In the genomic region with DNA sequence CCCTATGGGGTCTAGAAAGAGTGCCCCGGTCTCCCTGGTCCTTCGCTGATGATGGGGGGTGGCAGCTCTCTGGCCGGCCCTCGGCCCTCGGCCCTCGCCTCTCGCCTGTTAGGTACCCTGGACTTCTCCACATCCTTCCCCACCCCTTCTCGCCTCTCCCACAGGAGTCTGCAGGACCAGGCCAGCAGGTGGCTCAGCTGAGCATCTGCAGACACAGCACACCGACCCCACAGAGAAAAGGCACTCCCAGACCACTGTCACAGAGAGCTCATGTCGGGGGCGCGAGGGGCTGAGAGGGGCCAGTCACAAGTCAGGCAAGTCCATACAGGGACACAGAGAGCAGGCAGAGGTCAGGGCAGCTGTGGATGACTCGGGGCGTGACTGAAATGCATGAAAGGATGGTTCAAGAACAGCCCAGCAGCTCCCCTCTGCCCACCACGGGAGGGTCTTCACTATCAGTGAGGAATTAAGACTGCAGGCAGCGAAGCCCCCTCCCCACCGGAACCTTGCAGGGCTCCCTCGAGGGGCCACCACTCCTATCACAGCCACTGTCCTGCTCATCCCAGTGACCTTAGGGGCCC, we compare ENCODE assay signal across 13 cellular contexts.
DNase-seq lines count a peak whose midpoint lies in the region; ATAC-seq and TF ChIP-seq lines count a peak whose summit lies in the region.
"Had no signal": no experiment of that assay in that cellular context is flagged by ENCODE, and none has a peak within 500 bp of the region (broad histone marks: within the 10 kb centered on the region; RNA-seq: fewer than 3 reads in every experiment).

No MANE protein-coding gene starts in this region.

- in situ Hi-C loops in SK-MEL-5 (cut with HindIII; ENCODE audit: low pct_unique_long_range_greater_than_20kb, low sequenced_read_pairs) = no loop called here

- CTCF ChIA-PET in MCF 10A (lab: Yijun Ruan, JAX) = interaction anchor here (0.6 to 1.0 kb wide), 5 partner anchors 61 to 590 kb away, joined by 3 to 4 read pairs (median 3); no protein-coding TSS in a partner anchor

- H3K36me3 ChIP-seq in hepatocyte (replicated peaks; ENCODE audit: insufficient read depth, low read depth) = no peaks in the 10 kb centered on the region
- H3K36me3 ChIP-seq: HAP-1 had no signal

- intact Hi-C loops in MCF 10A (cut with micrococcal nuclease) = no loop called here

- BruUV-seq in MCF 10A (replicated peaks; lab: Mats Ljungman, UMichigan) = no TSS peak

- H3K9me3 Mint-ChIP-seq in type B pancreatic cell (peaks cover 5% of the 10 kb centered on the region), MCF 10A (ENCODE audit: unreplicated experiment) (peaks cover 5% of the 10 kb centered on the region)
- H3K9me3 Mint-ChIP-seq: nephron; stimulated activated effector memory CD8-positive, alpha-beta T cell treated with anti-CD3 and anti-CD28 coated beads, Interleukin-12 subunit alpha, Interleukin-12 subunit beta, amount 100 ng/mL, for 72 hours had no signal

- WGBS in hepatocyte (ENCODE audit: low lambda C conversion rate, missing lambda C conversion rate) = 66% methylated on average over 18 of the region's 18 CpGs

- H3K4me3 Mint-ChIP-seq in type B pancreatic cell (no peak overlapping the region), MCF 10A (ENCODE audit: unreplicated experiment) (no peak overlapping the region)
- H3K4me3 Mint-ChIP-seq: nephron; stimulated activated effector memory CD8-positive, alpha-beta T cell treated with anti-CD3 and anti-CD28 coated beads, Interleukin-12 subunit alpha, Interleukin-12 subunit beta, amount 100 ng/mL, for 72 hours had no signal

- no peak for ATAC-seq in HG03196 (IDR thresholded peaks at IDR 0.05; ENCODE audit: unreplicated experiment)
- ATAC-seq: stimulated activated effector memory CD8-positive, alpha-beta T cell treated with anti-CD3 and anti-CD28 coated beads, Interleukin-12 subunit alpha, Interleukin-12 subunit beta, amount 100 ng/mL, for 72 hours had no signal

- H3K79me2 ChIP-seq in hepatocyte = no peaks in the 10 kb centered on the region

- no peaks in the 10 kb centered on the region for H3K9me3 ChIP-seq in hepatocyte (ENCODE audit: low read depth)
- H3K9me3 ChIP-seq: HAP-1 had no signal

- H3K27me3 Mint-ChIP-seq in type B pancreatic cell (no peaks in the 10 kb centered on the region), MCF 10A (ENCODE audit: insufficient read depth, unreplicated experiment) (no peaks in the 10 kb centered on the region)

- H3K36me3 Mint-ChIP-seq in type B pancreatic cell (no peaks in the 10 kb centered on the region), MCF 10A (ENCODE audit: insufficient read depth, unreplicated experiment) (no peaks in the 10 kb centered on the region)
- H3K36me3 Mint-ChIP-seq: stimulated activated effector memory CD8-positive, alpha-beta T cell treated with anti-CD3 and anti-CD28 coated beads, Interleukin-12 subunit alpha, Interleukin-12 subunit beta, amount 100 ng/mL, for 72 hours had no signal

- H3K27ac Mint-ChIP-seq in type B pancreatic cell (no peak overlapping the region), MCF 10A (ENCODE audit: low read depth, unreplicated experiment) (no peak overlapping the region)
- H3K27ac Mint-ChIP-seq: nephron; stimulated activated effector memory CD8-positive, alpha-beta T cell treated with anti-CD3 and anti-CD28 coated beads, Interleukin-12 subunit alpha, Interleukin-12 subunit beta, amount 100 ng/mL, for 72 hours had no signal

- DNase-seq in NCI-H82 (lab: John Stamatoyannopoulos, UW) = peak; percentile 36
- no peak for DNase-seq in NCI-H82 treated with DMSO at 0.1 percent for 48 hours (lab: John Stamatoyannopoulos, UW; ENCODE audit: unreplicated experiment)
- peak; percentile 16 for DNase-seq in SK-MEL-5 (ENCODE audit: low read depth, low spot score)
- peak; percentile 24 for DNase-seq in hepatocyte (ENCODE audit: low spot score)
- DNase-seq in type B pancreatic cell (ENCODE audit: extremely low spot score, unreplicated experiment) = no peak
- DNase-seq in MCF 10A (ENCODE audit: unreplicated experiment) = no peak
- DNase-seq in activated naive CD4-positive, alpha-beta T cell treated with anti-CD3 and anti-CD28 coated beads, Interleukin-2, amount 50 U/mL, for 16 hours = no peak
- DNase-seq: IMR-90, SW 1271 had no signal

- H3K27ac ChIP-seq in hepatocyte = no peak overlapping the region

- H3K27me3 ChIP-seq in hepatocyte = no peaks in the 10 kb centered on the region

- peak; percentile 28 for TF ChIP-seq CTCF in hepatocyte (IDR thresholded peaks at IDR 0.05; ENCODE audit: poor library complexity)
- peak; percentile 58 for TF ChIP-seq CTCF in type B pancreatic cell (conservative IDR thresholded peaks at IDR 0.05)
- TF ChIP-seq CTCF in MCF 10A (IDR thresholded peaks at IDR 0.05; ENCODE audit: unreplicated experiment) = no peak

- H3K4me1 ChIP-seq in hepatocyte (ENCODE audit: insufficient read depth) = no peaks in the 10 kb centered on the region
- H3K4me1 ChIP-seq: HAP-1 had no signal

- POLR2A ChIA-PET in MCF 10A (lab: Yijun Ruan, JAX) = no interaction called here

- no peak overlapping the region for H3K4me3 ChIP-seq in hepatocyte
- H3K4me3 ChIP-seq: HAP-1 had no signal

- H3K4me2 ChIP-seq in hepatocyte = no peak overlapping the region

- no peaks in the 10 kb centered on the region for H4K20me1 ChIP-seq in hepatocyte (ENCODE audit: insufficient read depth, poor library complexity, severe bottlenecking)

- no peaks in the 10 kb centered on the region for H3K9me2 ChIP-seq in hepatocyte (replicated peaks; ENCODE audit: insufficient read depth)

- H2AFZ ChIP-seq in hepatocyte = no peak overlapping the region

- H3K4me1 Mint-ChIP-seq in type B pancreatic cell (ENCODE audit: unreplicated experiment) = peaks cover 15% of the 10 kb centered on the region
- H3K4me1 Mint-ChIP-seq in MCF 10A (ENCODE audit: insufficient read depth, unreplicated experiment) = no peaks in the 10 kb centered on the region

Comparison
In these comparisons a context has a peak if more than half of its experiments do, and no peak if none do; other contexts are left out.
1. DNase-seq: peak in NCI-H82 (single experiment), SK-MEL-5 (single experiment) and hepatocyte (single experiment); none in NCI-H82 treated with DMSO at 0.1 percent for 48 hours (single experiment), type B pancreatic cell (single experiment), MCF 10A (single experiment) and activated naive CD4-positive, alpha-beta T cell treated with anti-CD3 and anti-CD28 coated beads, Interleukin-2, amount 50 U/mL, for 16 hours (single experiment).